In the genomic region with DNA sequence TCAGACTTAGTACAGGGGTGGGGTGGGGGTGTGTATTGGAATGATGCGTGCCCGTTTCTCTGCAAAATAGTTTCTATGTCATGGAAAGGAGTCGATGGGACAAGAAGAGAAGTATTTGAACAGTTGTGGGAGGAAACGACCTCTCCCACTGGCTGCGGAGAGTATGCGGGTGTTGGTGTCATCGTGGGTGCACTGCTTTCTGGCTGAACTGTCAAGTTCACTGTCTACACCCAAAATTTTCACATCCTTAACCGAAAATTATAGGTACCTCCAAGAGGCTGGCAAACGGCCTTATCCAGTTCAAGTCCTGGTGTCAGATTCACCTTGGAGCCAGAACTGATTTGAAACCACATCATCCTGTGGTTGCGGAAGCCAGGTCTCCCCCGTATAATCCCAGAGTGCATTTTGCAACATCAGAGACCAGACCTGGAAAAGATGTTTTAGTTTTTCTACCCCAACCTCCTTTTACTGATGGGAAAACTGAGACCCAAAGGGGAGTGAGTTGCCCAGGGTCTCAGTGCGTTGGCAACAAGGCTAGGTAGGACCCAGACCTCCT, we compare ENCODE assay signal across 9 cellular contexts. TPM values are rescaled to one million over a fixed set of nuclear protein-coding genes. Genes with fewer than 3 reads are reported as not detected.
DNase-seq lines count a peak whose midpoint lies in the region; ATAC-seq and TF ChIP-seq lines count a peak whose summit lies in the region.
"Had no signal": no experiment of that assay in that cellular context is flagged by ENCODE, and none has a peak within 500 bp of the region (broad histone marks: within the 10 kb centered on the region; RNA-seq: fewer than 3 reads in every experiment).

No MANE protein-coding gene starts in this region.

- H3K4me3 Mint-ChIP-seq in CD8-positive, alpha-beta T cell: peak overlapping the region; percentile 86

- H3K4me3 ChIP-seq in CD8-positive, alpha-beta T cell (ENCODE audit: low read depth, low read length): peak overlapping the region; percentile 78
- H3K4me3 ChIP-seq in LNCaP clone FGC (ENCODE audit: low read depth, low read length): peak overlapping the region; percentile 90
- H3K4me3 ChIP-seq in breast epithelium: peak overlapping the region; percentile 88 to 93 (median 91)
- peak overlapping the region; percentile 74 to 75 for H3K4me3 ChIP-seq in muscle layer of duodenum (ENCODE audit: low read depth in 1 of 2, low read length in 2 of 2)

- H3K36me3 ChIP-seq in CD8-positive, alpha-beta T cell (ENCODE audit: insufficient read depth, low read length): peaks cover 16% of the 10 kb centered on the region
- H3K36me3 ChIP-seq in breast epithelium (peaks cover 4% of the 10 kb centered on the region), muscle layer of duodenum (ENCODE audit: control insufficient read depth in 1 of 2, insufficient read depth in 2 of 2, low read length in 2 of 2) (peaks cover 13 to 22% of the 10 kb centered on the region in 2 donors)

- TF ChIP-seq CTCF in CD8-positive, alpha-beta T cell (IDR thresholded peaks at IDR 0.05): no peak
- TF ChIP-seq CTCF in LNCaP clone FGC (IDR thresholded peaks at IDR 0.05; ENCODE audit: control insufficient read depth, extremely low read depth, insufficient read depth) (no peak), breast epithelium (IDR thresholded peaks at IDR 0.05) (no peak)

- POLR2A ChIA-PET in CD8-positive, alpha-beta T cell (lab: Charles Lee): interaction anchor here (1.1 to 3.7 kb wide), 4 partner anchors 11 to 405 kb away, joined by 3 to 44 read pairs (median 4); partner anchors contain the start of genes SELENOH and TNKS1BP1

- in situ Hi-C loops in G401 (cut with HindIII; ENCODE audit: low sequenced_read_pairs): no loop called here

- no peaks in the 10 kb centered on the region for H3K9me3 Mint-ChIP-seq in CD8-positive, alpha-beta T cell

- no peaks in the 10 kb centered on the region for H3K9me3 ChIP-seq in CD8-positive, alpha-beta T cell (ENCODE audit: low read length)
- no peaks in the 10 kb centered on the region for H3K9me3 ChIP-seq in breast epithelium
- no peaks in the 10 kb centered on the region for H3K9me3 ChIP-seq in muscle layer of duodenum (ENCODE audit: control insufficient read depth in 1 of 2, low read length in 2 of 2)

- peaks cover 23% of the 10 kb centered on the region for H3K4me1 ChIP-seq in CD8-positive, alpha-beta T cell (ENCODE audit: insufficient read depth, low read length)
- H3K4me1 ChIP-seq in breast epithelium (peaks cover 0 to 4% of the 10 kb centered on the region in 2 donors), muscle layer of duodenum (ENCODE audit: control insufficient read depth in 1 of 2, insufficient read depth in 2 of 2, low read length in 2 of 2) (peaks cover 3 to 16% of the 10 kb centered on the region in 2 donors)

- H3K36me3 Mint-ChIP-seq in CD8-positive, alpha-beta T cell: peaks cover 41% of the 10 kb centered on the region

- peak overlapping the region; percentile 83 for H3K27ac ChIP-seq in CD8-positive, alpha-beta T cell (ENCODE audit: low read depth, low read length)
- H3K27ac ChIP-seq in breast epithelium: peak overlapping the region; percentile 94 to 96
- H3K27ac ChIP-seq in muscle layer of duodenum (ENCODE audit: low read length): peak overlapping the region; percentile 86

- CTCF ChIA-PET in CD8-positive, alpha-beta T cell (lab: Charles Lee): interaction anchor here (1.0 to 4.4 kb wide), 6 partner anchors 12 to 313 kb away, joined by 3 to 17 read pairs (median 8); no protein-coding TSS in a partner anchor

- peak overlapping the region; percentile 94 for H3K27ac Mint-ChIP-seq in CD8-positive, alpha-beta T cell

- ATAC-seq in CD8-positive, alpha-beta T cell: peak; percentile 41

- H3K27me3 ChIP-seq in CD8-positive, alpha-beta T cell (ENCODE audit: insufficient read depth, low read length): no peaks in the 10 kb centered on the region
- H3K27me3 ChIP-seq in breast epithelium (no peaks in the 10 kb centered on the region), muscle layer of duodenum (ENCODE audit: low read depth, low read length) (no peaks in the 10 kb centered on the region)

- DNase-seq in CD8-positive, alpha-beta T cell: peak in 3 of 7 experiments; percentile 21 to 62 (median 54)
- DNase-seq in LNCaP clone FGC (ENCODE audit: low read depth): no peak
- DNase-seq in breast epithelium (ENCODE audit: low spot score in 2 of 2): no peak
- DNase-seq in cortex of kidney (lab: John Stamatoyannopoulos, UW): no peak
- DNase-seq in NCI-H1930 (lab: John Stamatoyannopoulos, UW): no peak
- no peak for DNase-seq in G401 (ENCODE audit: low spot score)
- DNase-seq in cerebellum (ENCODE audit: low spot score): no peak

- intact Hi-C loops in CD8-positive, alpha-beta T cell (cut with DNase I, micrococcal nuclease): loop anchor here (5.0 to 10.0 kb wide), 5 partner anchors 91 to 1806 kb away; partner anchors contain the start of genes SLC43A3 (in 2 of the 2), FAM111A (in 1 of the 2), SELENOH (in 1 of the 2) and ZDHHC5 (in 1 of the 2)
- intact Hi-C loops in breast epithelium (cut with DNase I; ENCODE audit: low total_unique reads): no loop called here

- H3K4me1 Mint-ChIP-seq in CD8-positive, alpha-beta T cell (ENCODE audit: low read depth): peaks cover 33% of the 10 kb centered on the region

- H3K27me3 Mint-ChIP-seq in CD8-positive, alpha-beta T cell (ENCODE audit: low read depth): no peaks in the 10 kb centered on the region

- TF ChIP-seq POLR2A in breast epithelium (IDR thresholded peaks at IDR 0.05): no peak

RNA-seq across cellular contexts. Expression of gene SSRP1, which starts 0.5 kb away (rescaled TPM):
- total RNA-seq in CD8-positive, alpha-beta T cell: 10 to 100 TPM; 34.3 to 36.3 TPM
- total RNA-seq in breast epithelium: 10 to 100 TPM; 60.0 to 83.9 (median 76.5) TPM
- total RNA-seq in G401 (2014; rRNA removed; shearing (Covaris generic)): 194 and 208 TPM in 2 replicates
- 40.0 TPM for total RNA-seq in cerebellum

RNA-seq across cellular contexts. Expression of gene P2RX3, which starts 2.0 kb away (rescaled TPM):
- total RNA-seq in CD8-positive, alpha-beta T cell: not detected
- total RNA-seq in breast epithelium (not detected), cerebellum (not detected)
- 7.1 and 11.4 TPM in 2 replicates for total RNA-seq in G401 (2014; rRNA removed; shearing (Covaris generic))
- total RNA-seq: HT1080 had no signal

RNA-seq across cellular contexts. Expression of gene TNKS1BP1, which starts 11.4 kb away (rescaled TPM):
- 10 to 100 TPM; 13.5 to 14.0 TPM for total RNA-seq in CD8-positive, alpha-beta T cell
- total RNA-seq in breast epithelium (100 to 1,000 TPM in 1 of 3 donors, 10 to 100 TPM in 2; 79.3 to 111 (median 82.7) TPM), cerebellum (13.9 TPM)
- 36.0 and 46.3 TPM in 2 replicates for total RNA-seq in G401 (2014; rRNA removed; shearing (Covaris generic))

RNA-seq across cellular contexts. Expression of gene PRG3, which starts 44.8 kb away (rescaled TPM):
- total RNA-seq in CD8-positive, alpha-beta T cell: not detected
- not detected for total RNA-seq in breast epithelium
- total RNA-seq in G401 (2014; rRNA removed; shearing (Covaris generic)): not detected in 2 replicates
- not detected for total RNA-seq in cerebellum
- total RNA-seq: HT1080 had no signal

RNA-seq across cellular contexts. Expression of gene PRG2, which starts 54.3 kb away (rescaled TPM):
- under 1 TPM; 0.78 to 0.90 TPM for total RNA-seq in CD8-positive, alpha-beta T cell
- total RNA-seq in breast epithelium (1 to 10 TPM in 1 of 3 donors, not detected in 2; 1.1 TPM), cerebellum (0.36 TPM)
- total RNA-seq in G401 (2014; rRNA removed; shearing (Covaris generic)): not detected in 2 replicates
- total RNA-seq: HT1080 had no signal
